Comparison of ENCODE assay signal across 11 cellular contexts in genomic region chr20:63782051-63782471, GRCh38. TPM values are rescaled to one million over a fixed set of nuclear protein-coding genes. Genes with fewer than 3 reads are reported as not detected.
DNase-seq lines count a peak whose midpoint lies in the region; ATAC-seq lines count a peak whose summit lies in the region.
"Had no signal": no experiment of that assay in that cellular context is flagged by ENCODE, and none has a peak within 500 bp of the region (broad histone marks: within the 10 kb centered on the region; RNA-seq: fewer than 3 reads in every experiment).

No MANE protein-coding gene starts in this region.

- ATAC-seq in left ventricle myocardium superior (no peak), HG02981 (IDR thresholded peaks at IDR 0.05; ENCODE audit: unreplicated experiment) (no peak)
- ATAC-seq: Right ventricle myocardium inferior had no signal

- peak; percentile 31 to 55 for DNase-seq in activated CD4-positive, alpha-beta T cell treated with anti-CD3 and anti-CD28 coated beads for 4 hours
- no peak for DNase-seq in activated CD4-positive, alpha-beta T cell treated with anti-CD3 and anti-CD28 coated beads for 1 hour
- peak; percentile 17 to 32 for DNase-seq in activated CD4-positive, alpha-beta T cell treated with anti-CD3 and anti-CD28 coated beads, Interleukin-2, amount 50 U/mL, for 48 hours
- DNase-seq in effector CD8-positive, alpha-beta T cell (lab: John Stamatoyannopoulos, UW) = peak; percentile 59
- peak; percentile 19 to 75 (median 68) for DNase-seq in stimulated activated naive CD4-positive, alpha-beta T cell (lab: John Stamatoyannopoulos, UW)
- DNase-seq in left ventricle myocardium superior = no peak
- no peak for DNase-seq in midbrain (lab: John Stamatoyannopoulos, UW)
- DNase-seq: esophagus squamous epithelium, NCI-H1417 treated with DMSO at 0.1 percent for 48 hours had no signal

- intact Hi-C loops in left ventricle myocardium superior (cut with micrococcal nuclease) = loop anchor here (10.0 kb wide), 1 partner anchor 83 kb away; the partner anchor contains the start of genes ABHD16B and TPD52L2

RNA-seq across cellular contexts. Expression of gene SLC2A4RG, which starts 42.5 kb away (rescaled TPM):
- total RNA-seq in left ventricle myocardium superior = 104 TPM

RNA-seq across cellular contexts. Expression of gene LIME1, which starts 45.6 kb away (rescaled TPM):
- 2.7 TPM for total RNA-seq in left ventricle myocardium superior

RNA-seq across cellular contexts. Expression of gene ZBTB46, which starts 49.0 kb away (rescaled TPM):
- total RNA-seq in left ventricle myocardium superior = 13.1 TPM

Comparison
In these comparisons a context has a peak if more than half of its experiments do, and no peak if none do; other contexts are left out.
1. DNase-seq: peak in activated CD4-positive, alpha-beta T cell treated with anti-CD3 and anti-CD28 coated beads for 4 hours (2 of 2), activated CD4-positive, alpha-beta T cell treated with anti-CD3 and anti-CD28 coated beads, Interleukin-2, amount 50 U/mL, for 48 hours (2 of 2), effector CD8-positive, alpha-beta T cell (single experiment) and stimulated activated naive CD4-positive, alpha-beta T cell (6 of 6); none in activated CD4-positive, alpha-beta T cell treated with anti-CD3 and anti-CD28 coated beads for 1 hour (single experiment), left ventricle myocardium superior (single experiment) and midbrain (single experiment).